In genomic region chr10:54903770-54904169, GRCh38 we compare ENCODE assay signal across 25 cellular contexts.
"Had no signal": no experiment of that assay in that cellular context is flagged by ENCODE, and none has a peak within 500 bp of the region (broad histone marks: within the 10 kb centered on the region; RNA-seq: fewer than 3 reads in every experiment).

No MANE protein-coding gene starts in this region.

- H3K27me3 ChIP-seq: brain microvascular endothelial cell, esophagus muscularis mucosa, foreskin keratinocyte, gastrocnemius medialis, heart right ventricle had no signal

- H3K36me3 ChIP-seq: brain microvascular endothelial cell, esophagus muscularis mucosa, gastrocnemius medialis, heart right ventricle had no signal

- DNase-seq: activated CD4-positive, alpha-beta memory T cell treated with anti-CD3 and anti-CD28 coated beads, Interleukin-2, amount 10 ng/mL, durations not matched to agents 7 days and 5 days; activated CD4-positive, alpha-beta T cell treated with anti-CD3 and anti-CD28 coated beads for 36 hours; activated CD4-positive, alpha-beta T cell treated with anti-CD3 and anti-CD28 coated beads, Interleukin-2, amount 10 ng/mL, durations not matched to agents 7 days and 5 days; activated CD4-positive, alpha-beta T cell treated with anti-CD3 and anti-CD28 coated beads, Interleukin-2, amount 50 U/mL, for 4 hours; activated CD4-positive, CD25-positive, alpha-beta regulatory T cell; activated CD4-positive, CD25-positive, alpha-beta regulatory T cell treated with anti-CD3 and anti-CD28 coated beads, Interleukin-2, amount 50 U/mL, for 72 hours; activated CD8-positive, alpha-beta memory T cell treated with anti-CD3 and anti-CD28 coated beads, Interleukin-2, amount 50 U/mL, for 48 hours; activated gamma-delta T cell; activated naive CD4-positive, alpha-beta T cell treated with anti-CD3 and anti-CD28 coated beads, Interleukin-2, amount 50 U/mL, for 16 hours; activated naive CD4-positive, alpha-beta T cell treated with Interleukin-2 at 50 U/mL for 16 hours; activated T-cell treated with anti-CD3 and anti-CD28 coated beads for 4 hours; activated T-cell treated with anti-CD3 and anti-CD28 coated beads, Interleukin-2, amount 50 U/mL, for 24 hours; activated T-cell treated with anti-CD3 and anti-CD28 coated beads, Interleukin-2, amount 50 U/mL, for 72 hours; amniotic stem cell; anterior cingulate cortex; brain microvascular endothelial cell; dorsolateral prefrontal cortex; effector memory CD8-positive, alpha-beta T cell; erythroblast; foreskin keratinocyte; gastrocnemius medialis; heart right ventricle; T-helper 2 cell had no signal

- H3K4me1 ChIP-seq: esophagus muscularis mucosa, foreskin keratinocyte, gastrocnemius medialis, heart right ventricle had no signal

- H3K4me3 ChIP-seq: coronary artery, dorsolateral prefrontal cortex, esophagus muscularis mucosa, gastrocnemius medialis, heart right ventricle had no signal

- ATAC-seq: activated CD4-positive, alpha-beta T cell treated with anti-CD3 and anti-CD28 coated beads for 36 hours; activated T-cell treated with anti-CD3 and anti-CD28 coated beads, Interleukin-2, amount 50 U/mL, for 72 hours; effector memory CD8-positive, alpha-beta T cell; foreskin keratinocyte; gastrocnemius medialis; heart right ventricle had no signal

- H3K9me3 ChIP-seq: esophagus muscularis mucosa, gastrocnemius medialis, heart right ventricle had no signal

- H3K27ac ChIP-seq: brain microvascular endothelial cell, coronary artery, dorsolateral prefrontal cortex, esophagus muscularis mucosa, foreskin keratinocyte, gastrocnemius medialis, heart right ventricle had no signal
